In genomic region chr1:227945891-227946623, GRCh38 we compare ENCODE assay signal across 8 cellular contexts.
DNase-seq lines count a peak whose midpoint lies in the region; ATAC-seq lines count a peak whose summit lies in the region.

No MANE protein-coding gene starts in this region.

- peak overlapping the region; percentile 66 to 71 for H3K4me3 Mint-ChIP-seq in stimulated activated naive CD8-positive, alpha-beta T cell treated with anti-CD3 and anti-CD28 coated beads, Interleukin-15, amount 100 ng/mL, for 72 hours

- ATAC-seq in GM21528 (IDR thresholded peaks at IDR 0.05; ENCODE audit: low FRiP score, unreplicated experiment), result peak; percentile 36
- peak; percentile 19 for ATAC-seq in stimulated activated naive CD8-positive, alpha-beta T cell treated with anti-CD3 and anti-CD28 coated beads, Interleukin-15, amount 100 ng/mL, for 72 hours

- H3K4me1 Mint-ChIP-seq in stimulated activated naive CD8-positive, alpha-beta T cell treated with anti-CD3 and anti-CD28 coated beads, Interleukin-15, amount 100 ng/mL, for 72 hours, result peaks cover 16% of the 10 kb centered on the region

- DNase-seq in DMS79 (lab: John Stamatoyannopoulos, UW) (peak; percentile 58), NCI-H146 treated with DMSO at 0.1 percent for 48 hours (lab: John Stamatoyannopoulos, UW; ENCODE audit: unreplicated experiment) (peak; percentile 69), brain pericyte (ENCODE audit: low read depth, low spot score) (peak; percentile 80), kidney tubule cell (ENCODE audit: low spot score) (peak; percentile 91), middle frontal gyrus (ENCODE audit: extremely low spot score, low spot score) (no peak), DMS114 treated with DMSO at 0.1 percent for 48 hours (lab: John Stamatoyannopoulos, UW; ENCODE audit: unreplicated experiment) (no peak)
- peak in 1 of 2 donors; percentile 7 for DNase-seq in stimulated activated naive CD8-positive, alpha-beta T cell treated with anti-CD3 and anti-CD28 coated beads, Interleukin-15, amount 100 ng/mL, for 72 hours

- no peaks in the 10 kb centered on the region for H3K9me3 Mint-ChIP-seq in stimulated activated naive CD8-positive, alpha-beta T cell treated with anti-CD3 and anti-CD28 coated beads, Interleukin-15, amount 100 ng/mL, for 72 hours

- H3K27ac Mint-ChIP-seq in stimulated activated naive CD8-positive, alpha-beta T cell treated with anti-CD3 and anti-CD28 coated beads, Interleukin-15, amount 100 ng/mL, for 72 hours, result no peak overlapping the region

- H3K27me3 Mint-ChIP-seq in stimulated activated naive CD8-positive, alpha-beta T cell treated with anti-CD3 and anti-CD28 coated beads, Interleukin-15, amount 100 ng/mL, for 72 hours, result peaks cover 51% of the 10 kb centered on the region

Comparison
In these comparisons a context has a peak if more than half of its experiments do, and no peak if none do; other contexts are left out.
1. DNase-seq: peak in DMS79 (single experiment), NCI-H146 treated with DMSO at 0.1 percent for 48 hours (single experiment), brain pericyte (single experiment) and kidney tubule cell (single experiment); none in middle frontal gyrus (single experiment) and DMS114 treated with DMSO at 0.1 percent for 48 hours (single experiment).